Comparison of ENCODE assay signal across 9 cellular contexts in genomic region chrX:64398088-64398487, GRCh38. TPM values are rescaled to one million over a fixed set of nuclear protein-coding genes. Genes with fewer than 3 reads are reported as not detected.
"Had no signal": no experiment of that assay in that cellular context is flagged by ENCODE, and none has a peak within 500 bp of the region (broad histone marks: within the 10 kb centered on the region; RNA-seq: fewer than 3 reads in every experiment).

No MANE protein-coding gene starts in this region.

- H3K4me3 ChIP-seq: GM23248, HAP-1 had no signal

- H3K9ac ChIP-seq: GM23248, KMS-11 had no signal

- DNase-seq: GM23248, GOT3, H7, HFFc6, KBM-7 had no signal

- H3K27ac ChIP-seq: GM23248, KMS-11 had no signal

- H3K27ac Mint-ChIP-seq: HFFc6 had no signal

- H2AFZ ChIP-seq: GM23248 had no signal

- H3K4me3 Mint-ChIP-seq: HFFc6 had no signal

- H3K9me3 Mint-ChIP-seq: HFFc6 had no signal

- H3K9me3 ChIP-seq: HAP-1 had no signal

- H3K4me2 ChIP-seq: KMS-11 had no signal

- H3K36me3 ChIP-seq: HAP-1 had no signal

- ATAC-seq: HCT116 had no signal

- FAIRE-seq: HTR-8/SVneo had no signal

RNA-seq across cellular contexts. Expression of gene MTMR8, which starts 2.8 kb away (rescaled TPM):
- total RNA-seq: GM23248, HFFc6 had no signal
